8 cellular contexts compared by ENCODE assay signal in genomic region chr5:151094054-151094858, GRCh38. TPM values are rescaled to one million over a fixed set of nuclear protein-coding genes. Genes with fewer than 3 reads are reported as not detected.
A peak's percentile ranks its signal among the peaks of the same experiment; 100 is the strongest.
DNase-seq lines count a peak whose midpoint lies in the region; ATAC-seq and TF ChIP-seq lines count a peak whose summit lies in the region.

No MANE protein-coding gene starts in this region.

- no peaks in the 10 kb centered on the region for H3K9me3 Mint-ChIP-seq in stimulated activated naive CD8-positive, alpha-beta T cell treated with anti-CD3 and anti-CD28 coated beads, Interleukin-15, amount 100 ng/mL, for 72 hours

- no peak for TF ChIP-seq CTCF in GM10266 (IDR thresholded peaks at IDR 0.05; ENCODE audit: control insufficient read depth, insufficient read depth, low read depth, missing control alignments)

- peak; percentile 62 for ATAC-seq in GM21619 (IDR thresholded peaks at IDR 0.05; ENCODE audit: unreplicated experiment)
- peak; percentile 6 for ATAC-seq in left lobe of liver
- ATAC-seq in stimulated activated naive CD8-positive, alpha-beta T cell treated with anti-CD3 and anti-CD28 coated beads, Interleukin-15, amount 100 ng/mL, for 72 hours, result peak; percentile 86

- peak overlapping the region; percentile 61 to 72 for H3K4me3 Mint-ChIP-seq in stimulated activated naive CD8-positive, alpha-beta T cell treated with anti-CD3 and anti-CD28 coated beads, Interleukin-15, amount 100 ng/mL, for 72 hours

- H3K4me1 Mint-ChIP-seq in stimulated activated naive CD8-positive, alpha-beta T cell treated with anti-CD3 and anti-CD28 coated beads, Interleukin-15, amount 100 ng/mL, for 72 hours, result peaks cover 81% of the 10 kb centered on the region

- peak overlapping the region in 1 of 2 donors; percentile 89 for H3K27ac Mint-ChIP-seq in stimulated activated naive CD8-positive, alpha-beta T cell treated with anti-CD3 and anti-CD28 coated beads, Interleukin-15, amount 100 ng/mL, for 72 hours

- H3K27me3 Mint-ChIP-seq in stimulated activated naive CD8-positive, alpha-beta T cell treated with anti-CD3 and anti-CD28 coated beads, Interleukin-15, amount 100 ng/mL, for 72 hours, result peaks cover 9% of the 10 kb centered on the region

- peak; percentile 64 for DNase-seq in GM10266 (ENCODE audit: extremely low spot score)
- DNase-seq in LHCN-M2 (ENCODE audit: low read depth), result peak; percentile 50
- peak; percentile 59 for DNase-seq in activated T-helper 9 cell treated with anti-CD3 and anti-CD28 coated beads, Interleukin-2, amount 50 U/mL, for 16 hours (ENCODE audit: low read depth)
- no peak for DNase-seq in left lobe of liver (ENCODE audit: low spot score)
- peak; percentile 60 to 77 for DNase-seq in stimulated activated naive CD8-positive, alpha-beta T cell treated with anti-CD3 and anti-CD28 coated beads, Interleukin-15, amount 100 ng/mL, for 72 hours
- no peak for DNase-seq in superior temporal gyrus (ENCODE audit: extremely low spot score)
- no peak for DNase-seq in NCI-H1417 treated with DMSO at 0.1 percent for 48 hours (lab: John Stamatoyannopoulos, UW)

RNA-seq across cellular contexts. Expression of gene TNIP1, which starts 13.4 kb away (rescaled TPM):
- total RNA-seq in LHCN-M2 (2014; rRNA removed) (151 and 186 TPM in 2 replicates), left lobe of liver (74.5 TPM)
- polyA plus RNA-seq in LHCN-M2 (2012), result 248 TPM

Comparison
In these comparisons a context has a peak if more than half of its experiments do, and no peak if none do; other contexts are left out.
1. DNase-seq: peak in GM10266 (single experiment), LHCN-M2 (single experiment), activated T-helper 9 cell treated with anti-CD3 and anti-CD28 coated beads, Interleukin-2, amount 50 U/mL, for 16 hours (single experiment) and stimulated activated naive CD8-positive, alpha-beta T cell treated with anti-CD3 and anti-CD28 coated beads, Interleukin-15, amount 100 ng/mL, for 72 hours (2 of 2); none in left lobe of liver (single experiment), superior temporal gyrus (single experiment) and NCI-H1417 treated with DMSO at 0.1 percent for 48 hours (single experiment).
2. ATAC-seq: peak in every context shown above with its lines; median percentile 86 in stimulated activated naive CD8-positive, alpha-beta T cell treated with anti-CD3 and anti-CD28 coated beads, Interleukin-15, amount 100 ng/mL, for 72 hours; 62 in GM21619; 6 in left lobe of liver.